8 cellular contexts compared by ENCODE assay signal in the genomic region with DNA sequence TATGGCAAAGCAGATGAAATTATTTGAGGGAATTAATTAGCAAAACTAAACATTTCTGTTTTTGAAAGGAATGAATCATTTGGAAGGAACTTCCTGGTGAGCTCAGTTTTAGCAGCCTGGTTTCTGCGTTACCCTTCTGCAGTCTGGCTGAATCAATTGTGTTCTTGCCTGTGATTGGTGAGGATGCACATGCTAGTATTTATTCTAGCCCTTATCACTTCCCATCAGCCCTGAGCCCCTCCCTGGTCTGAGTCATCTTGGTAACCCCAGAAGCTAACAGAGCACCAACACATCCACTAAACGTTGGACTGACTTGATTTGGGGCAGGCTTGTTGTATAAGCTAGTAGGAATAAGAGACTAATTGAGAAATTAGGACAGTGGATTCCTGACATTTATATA. TPM values are rescaled to one million over a fixed set of nuclear protein-coding genes. Genes with fewer than 3 reads are reported as not detected.
DNase-seq lines count a peak whose midpoint lies in the region; ATAC-seq and FAIRE-seq lines count a peak whose summit lies in the region.

No MANE protein-coding gene starts in this region.

- H2AK5ac ChIP-seq in mesendoderm (ENCODE audit: low read length) = no peak overlapping the region

- POLR2A ChIA-PET in T-cell (lab: Charles Lee) = interaction anchor here in 1 of 2 donors (0.6 kb wide), 1 partner anchor 12 kb away, joined by 3 read pairs; no protein-coding TSS in a partner anchor

- no peak overlapping the region for H3K23ac ChIP-seq in mesendoderm (ENCODE audit: low read length)

- peak; percentile 73 to 98 (median 94) for ATAC-seq in T-cell (replicated peaks in 1 of 4)
- no peak for ATAC-seq in GM19455 (IDR thresholded peaks at IDR 0.05; ENCODE audit: unreplicated experiment)

- no peak overlapping the region for H3K56ac ChIP-seq in mesendoderm (ENCODE audit: low read length)

- DNase-seq in activated gamma-delta T cell treated with Interleukin-2 at 50 U/mL for 16 hours (peak; percentile 9), activated gamma-delta T cell (lab: John Stamatoyannopoulos, UW) (no peak), T-cell (peak in 5 of 34 experiments; percentile 1 to 32 (median 12)), mesendoderm (peak; percentile 85), urothelium cell line (ENCODE audit: low spot score) (peak; percentile 78), T-helper 9 cell (no peak)
- peak; percentile 39 for DNase-seq in central memory CD4-positive, alpha-beta T cell

- no peak overlapping the region for H2BK120ac ChIP-seq in mesendoderm (ENCODE audit: low read depth, low read length)

- H3K9ac ChIP-seq in mesendoderm (ENCODE audit: low read length) = no peak overlapping the region

- H3K9me3 Mint-ChIP-seq in T-cell = no peaks in the 10 kb centered on the region

- H2BK5ac ChIP-seq in mesendoderm (ENCODE audit: low read length) = no peak overlapping the region

- peaks cover 18 to 50% (median 30%) of the 10 kb centered on the region in 3 donors for H3K4me1 Mint-ChIP-seq in T-cell

- no peak overlapping the region for H3K4ac ChIP-seq in mesendoderm (ENCODE audit: low read depth, low read length)

- H3K4me1 ChIP-seq in mesendoderm (ENCODE audit: control insufficient read depth, low read depth, low read length) = peaks cover 14% of the 10 kb centered on the region

- no peak overlapping the region for H3K27ac ChIP-seq in mesendoderm (ENCODE audit: low read depth, low read length)

- H3K4me3 Mint-ChIP-seq in T-cell = peak overlapping the region in 1 of 3 donors; percentile 40

- peaks cover 1% of the 10 kb centered on the region for H3K36me3 ChIP-seq in mesendoderm (ENCODE audit: control insufficient read depth, insufficient read depth, low read length)

- H2BK15ac ChIP-seq in mesendoderm (replicated peaks; ENCODE audit: low read depth) = no peak overlapping the region

- no peak overlapping the region for H4K8ac ChIP-seq in mesendoderm (ENCODE audit: low read depth, low read length)

- peaks cover 6% of the 10 kb centered on the region for H3K79me1 ChIP-seq in mesendoderm (ENCODE audit: low read length)

- no peak overlapping the region for H3K4me2 ChIP-seq in mesendoderm (ENCODE audit: low read length)

- CTCF ChIA-PET in T-cell (lab: Charles Lee) = interaction anchor here in 1 of 2 donors (2.3 kb wide), 1 partner anchor 12 kb away, joined by 11 read pairs; no protein-coding TSS in a partner anchor

- H3K36me3 Mint-ChIP-seq in T-cell = no peaks in the 10 kb centered on the region

- H3K27ac Mint-ChIP-seq in T-cell = peak overlapping the region; percentile 17 to 78

- H4K5ac ChIP-seq in mesendoderm (ENCODE audit: low read length) = no peak overlapping the region

- H3K27me3 ChIP-seq in mesendoderm (ENCODE audit: insufficient read depth, low read length, poor library complexity) = no peaks in the 10 kb centered on the region

- H3K27me3 Mint-ChIP-seq in T-cell = no peaks in the 10 kb centered on the region

- FAIRE-seq in urothelium cell line (lab: Jason Lieb, UNC) = no peak

- H3K4me3 ChIP-seq in mesendoderm (ENCODE audit: low read length) = no peak overlapping the region

- peaks cover 14% of the 10 kb centered on the region for H3K79me2 ChIP-seq in mesendoderm (ENCODE audit: control insufficient read depth, insufficient read depth, low read length)

- WGBS in mesendoderm (ENCODE audit: extremely low coverage, insufficient coverage, low lambda C conversion rate) = no CpG with 5 or more reads among the region's 2 CpGs

- no peak overlapping the region for H3K18ac ChIP-seq in mesendoderm (ENCODE audit: low read length)

RNA-seq across cellular contexts. Expression of a gene that starts 6.6 kb away (rescaled TPM):
- 10 to 100 TPM in 1 of 5 donors, 1 to 10 TPM in 4; 6.4 to 10.4 (median 6.6) TPM for total RNA-seq in T-cell
- 65.2 TPM for polyA plus RNA-seq in mesendoderm (2013, experiment 1 of 2)
- 64.3 TPM for polyA plus RNA-seq in mesendoderm (2013, experiment 2 of 2)

Comparison
In these comparisons a context has a peak if more than half of its experiments do, and no peak if none do; other contexts are left out.
1. DNase-seq: peak in activated gamma-delta T cell treated with Interleukin-2 at 50 U/mL for 16 hours (single experiment), central memory CD4-positive, alpha-beta T cell (single experiment), mesendoderm (single experiment) and urothelium cell line (single experiment); none in activated gamma-delta T cell (single experiment) and T-helper 9 cell (single experiment).